In genomic region chr4:154858166-154858565, GRCh38 we compare ENCODE assay signal across 18 cellular contexts.
"Had no signal": no experiment of that assay in that cellular context is flagged by ENCODE, and none has a peak within 500 bp of the region (broad histone marks: within the 10 kb centered on the region; RNA-seq: fewer than 3 reads in every experiment).

No MANE protein-coding gene starts in this region.

- H3K4me2 ChIP-seq: SK-N-SH had no signal

- H3K9me2 ChIP-seq: SK-N-SH had no signal

- H3K4me3 ChIP-seq: MG63 had no signal

- DNase-seq: KBM-7, MG63, NCI-H1092, NCI-H1105 treated with DMSO at 0.1 percent for 48 hours, NCI-H1417 treated with DMSO at 0.1 percent for 48 hours, NCI-H187, NCI-H2029, NCI-H2081 treated with DMSO at 0.1 percent for 48 hours, NCI-H2171, NCI-H226, NCI-H446, NCI-H510A, NCI-H524 treated with DMSO at 0.1 percent for 48 hours, NCI-H69, NCI-H774, RPMI8226, SHP77, SK-N-SH had no signal

- H3K9ac ChIP-seq: SK-N-SH had no signal

- H3K36me3 ChIP-seq: MG63 had no signal

- H3K9me3 ChIP-seq: MG63, SK-N-SH had no signal

- H3K27me3 ChIP-seq: MG63 had no signal
